In the genomic region with DNA sequence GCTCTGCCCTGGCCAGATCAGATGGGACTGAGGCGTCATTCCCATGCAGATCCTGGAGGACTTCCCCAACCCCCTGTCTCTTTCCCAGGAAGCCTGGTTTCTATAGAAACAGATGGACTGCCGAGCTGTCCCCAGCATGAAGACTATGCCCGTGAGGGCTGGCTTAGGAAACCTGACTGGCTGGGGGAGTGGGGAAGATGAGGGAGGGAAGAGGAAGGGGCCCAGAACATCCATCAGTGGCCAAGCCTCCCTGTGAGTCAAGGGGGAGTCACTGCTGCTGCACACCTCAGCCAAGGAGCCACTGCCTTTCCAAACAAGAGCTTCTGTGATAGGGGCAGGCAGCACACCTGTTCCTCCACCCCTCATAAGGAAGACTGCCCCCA, we compare ENCODE assay signal across 1 cellular context.
TF ChIP-seq lines count a peak whose summit lies in the region.

No MANE protein-coding gene starts in this region.

TF ChIP-seq in neural cell, 6 proteins besides CTCF, POLR2A, EP300 and RAD21:
- TF ChIP-seq EZH2 (IDR thresholded peaks at IDR 0.05; ENCODE audit: borderline replicate concordance, insufficient read depth, low read length, poor library complexity, severe bottlenecking) (no peak), MXI1 (conservative IDR thresholded peaks at IDR 0.05; ENCODE audit: poor library complexity, severe bottlenecking) (no peak), SMC3 (conservative IDR thresholded peaks at IDR 0.05; ENCODE audit: poor library complexity) (no peak), TAF1 (IDR thresholded peaks at IDR 0.05; ENCODE audit: low read depth) (no peak)
- TF ChIP-seq, protein P1, sequence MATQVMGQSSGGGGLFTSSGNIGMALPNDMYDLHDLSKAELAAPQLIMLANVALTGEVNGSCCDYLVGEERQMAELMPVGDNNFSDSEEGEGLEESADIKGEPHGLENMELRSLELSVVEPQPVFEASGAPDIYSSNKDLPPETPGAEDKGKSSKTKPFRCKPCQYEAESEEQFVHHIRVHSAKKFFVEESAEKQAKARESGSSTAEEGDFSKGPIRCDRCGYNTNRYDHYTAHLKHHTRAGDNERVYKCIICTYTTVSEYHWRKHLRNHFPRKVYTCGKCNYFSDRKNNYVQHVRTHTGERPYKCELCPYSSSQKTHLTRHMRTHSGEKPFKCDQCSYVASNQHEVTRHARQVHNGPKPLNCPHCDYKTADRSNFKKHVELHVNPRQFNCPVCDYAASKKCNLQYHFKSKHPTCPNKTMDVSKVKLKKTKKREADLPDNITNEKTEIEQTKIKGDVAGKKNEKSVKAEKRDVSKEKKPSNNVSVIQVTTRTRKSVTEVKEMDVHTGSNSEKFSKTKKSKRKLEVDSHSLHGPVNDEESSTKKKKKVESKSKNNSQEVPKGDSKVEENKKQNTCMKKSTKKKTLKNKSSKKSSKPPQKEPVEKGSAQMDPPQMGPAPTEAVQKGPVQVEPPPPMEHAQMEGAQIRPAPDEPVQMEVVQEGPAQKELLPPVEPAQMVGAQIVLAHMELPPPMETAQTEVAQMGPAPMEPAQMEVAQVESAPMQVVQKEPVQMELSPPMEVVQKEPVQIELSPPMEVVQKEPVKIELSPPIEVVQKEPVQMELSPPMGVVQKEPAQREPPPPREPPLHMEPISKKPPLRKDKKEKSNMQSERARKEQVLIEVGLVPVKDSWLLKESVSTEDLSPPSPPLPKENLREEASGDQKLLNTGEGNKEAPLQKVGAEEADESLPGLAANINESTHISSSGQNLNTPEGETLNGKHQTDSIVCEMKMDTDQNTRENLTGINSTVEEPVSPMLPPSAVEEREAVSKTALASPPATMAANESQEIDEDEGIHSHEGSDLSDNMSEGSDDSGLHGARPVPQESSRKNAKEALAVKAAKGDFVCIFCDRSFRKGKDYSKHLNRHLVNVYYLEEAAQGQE (IDR thresholded peaks at IDR 0.05; ENCODE audit: borderline replicate concordance): peak; percentile 27
